10 cellular contexts compared by ENCODE assay signal in the genomic region with DNA sequence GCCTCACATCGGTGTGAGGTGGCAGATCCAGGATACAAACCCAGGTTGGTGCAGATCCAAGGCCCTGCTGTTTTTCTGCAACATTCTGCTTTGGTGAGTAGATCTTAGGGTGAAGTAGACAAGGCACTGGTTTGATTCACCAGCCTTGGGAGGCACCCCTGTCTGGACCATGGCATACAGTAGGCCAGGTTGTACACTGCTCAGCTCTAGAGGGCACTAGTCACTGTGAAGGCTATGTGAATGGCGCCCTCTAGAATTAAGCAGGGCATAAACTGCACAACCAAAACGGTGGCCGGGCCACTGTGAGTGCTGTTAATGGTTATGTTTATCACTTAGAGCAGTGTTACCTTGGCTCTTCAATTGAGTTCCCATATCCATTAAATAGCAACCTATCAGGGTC.
A peak's percentile ranks its signal among the peaks of the same experiment; 100 is the strongest.
DNase-seq lines count a peak whose midpoint lies in the region; ATAC-seq and TF ChIP-seq lines count a peak whose summit lies in the region.
"Had no signal": no experiment of that assay in that cellular context is flagged by ENCODE, and none has a peak within 500 bp of the region (broad histone marks: within the 10 kb centered on the region; RNA-seq: fewer than 3 reads in every experiment).

No MANE protein-coding gene starts in this region.

- POLR2A ChIA-PET in HEK293 (lab: Yijun Ruan, JAX) = no interaction called here

- no peak overlapping the region for H3K27ac ChIP-seq in HEK293 (ENCODE audit: extremely low read depth, low read depth, low read length)

- H3K4me3 ChIP-seq in HEK293 (ENCODE audit: low read depth, low read length) = no peak overlapping the region

- TF ChIP-seq CTCF in HEK293 (tag by site-specific recombination; IDR thresholded peaks at IDR 0.05) (peak; percentile 56; the same call in 1 of the 2 replicates), endothelial cell (IDR thresholded peaks at IDR 0.05; ENCODE audit: unreplicated experiment) (peak; percentile 27)

- H3K4me1 ChIP-seq in HEK293 (ENCODE audit: control insufficient read depth, insufficient read depth, low read length) = no peaks in the 10 kb centered on the region

- CTCF ChIA-PET in HEK293 (lab: Yijun Ruan, JAX) = interaction anchor here (0.5 to 9.5 kb wide), 18 partner anchors 8 to 277 kb away, joined by 3 to 75 read pairs (median 4); no protein-coding TSS in a partner anchor

- H3K36me3 Mint-ChIP-seq in endothelial cell (ENCODE audit: low read depth, unreplicated experiment) = peaks cover 5% of the 10 kb centered on the region
- H3K36me3 Mint-ChIP-seq: memory B cell, T-cell had no signal

- H3K9me3 Mint-ChIP-seq in endothelial cell (ENCODE audit: unreplicated experiment) = no peaks in the 10 kb centered on the region
- H3K9me3 Mint-ChIP-seq: memory B cell, T-cell had no signal

- H3K36me3 ChIP-seq in HEK293 (ENCODE audit: control insufficient read depth in 2 of 2, insufficient read depth in 1 of 2, low read length in 2 of 2) = no peaks in the 10 kb centered on the region

- peaks cover 10% of the 10 kb centered on the region for H3K4me1 Mint-ChIP-seq in endothelial cell (ENCODE audit: unreplicated experiment)
- H3K4me1 Mint-ChIP-seq: memory B cell had no signal

- no peak overlapping the region for H3K4me3 Mint-ChIP-seq in endothelial cell (ENCODE audit: unreplicated experiment)
- H3K4me3 Mint-ChIP-seq: memory B cell, T-cell had no signal

- peaks cover 13% of the 10 kb centered on the region for H3K27me3 Mint-ChIP-seq in endothelial cell (ENCODE audit: unreplicated experiment)
- H3K27me3 Mint-ChIP-seq: T-cell had no signal

- DNase-seq in DMS53 treated with DMSO at 0.1 percent for 48 hours (lab: John Stamatoyannopoulos, UW; ENCODE audit: unreplicated experiment) = peak; percentile 20
- peak; percentile 54 for DNase-seq in RPMI7951 (ENCODE audit: low read depth)
- peak; percentile 38 for DNase-seq in endothelial cell (ENCODE audit: low spot score)
- peak; percentile 9 for DNase-seq in stimulated activated CD4-positive, alpha-beta T cell treated with anti-CD3 and anti-CD28 coated beads, Interleukin-4, amount 100 ng/mL, for 24 hours

- no peak for ATAC-seq in GM18861 (IDR thresholded peaks at IDR 0.05; ENCODE audit: unreplicated experiment)
- ATAC-seq in HG03520 (IDR thresholded peaks at IDR 0.05; ENCODE audit: unreplicated experiment) = no peak
- ATAC-seq in GM19467 (IDR thresholded peaks at IDR 0.05; ENCODE audit: unreplicated experiment) = no peak

- H3K27ac Mint-ChIP-seq in endothelial cell (ENCODE audit: unreplicated experiment) = no peak overlapping the region
- H3K27ac Mint-ChIP-seq: memory B cell, T-cell had no signal

- no peaks in the 10 kb centered on the region for H3K9me3 ChIP-seq in HEK293 (ENCODE audit: control insufficient read depth, insufficient read depth, low read depth, low read length)

TF ChIP-seq in HEK293, 187 proteins besides CTCF, POLR2A, EP300 and RAD21:
- TF ChIP-seq ZNF660 (tag by site-specific recombination; IDR thresholded peaks at IDR 0.05) = peak; percentile 31; the same call in 1 of the 2 replicates
- 0 out of 2 replicates have a peak, but pooled peaks have one; percentile 40 for TF ChIP-seq ZNF792 (tag by site-specific recombination; IDR thresholded peaks at IDR 0.05)
- TF ChIP-seq ZNF561 (tag by site-specific recombination; IDR thresholded peaks at IDR 0.05; ENCODE audit: borderline replicate concordance) = 0 out of 2 replicates have a peak, but pooled peaks have one; percentile 25
- TF ChIP-seq ZSCAN30 (tag by site-specific recombination; IDR thresholded peaks at IDR 0.05) = 0 out of 2 replicates have a peak, but pooled peaks have one; percentile 14
- TF ChIP-seq ZNF529 (tag by site-specific recombination; IDR thresholded peaks at IDR 0.05; ENCODE audit: insufficient replicate concordance) = no peak
- no peak for TF ChIP-seq ZNF266 (tag by site-specific recombination; IDR thresholded peaks at IDR 0.05; ENCODE audit: low read depth)
- TF ChIP-seq WT1 (tag by site-specific recombination; IDR thresholded peaks at IDR 0.05) = no peak
